1 cellular context compared by ENCODE assay signal in the genomic region with DNA sequence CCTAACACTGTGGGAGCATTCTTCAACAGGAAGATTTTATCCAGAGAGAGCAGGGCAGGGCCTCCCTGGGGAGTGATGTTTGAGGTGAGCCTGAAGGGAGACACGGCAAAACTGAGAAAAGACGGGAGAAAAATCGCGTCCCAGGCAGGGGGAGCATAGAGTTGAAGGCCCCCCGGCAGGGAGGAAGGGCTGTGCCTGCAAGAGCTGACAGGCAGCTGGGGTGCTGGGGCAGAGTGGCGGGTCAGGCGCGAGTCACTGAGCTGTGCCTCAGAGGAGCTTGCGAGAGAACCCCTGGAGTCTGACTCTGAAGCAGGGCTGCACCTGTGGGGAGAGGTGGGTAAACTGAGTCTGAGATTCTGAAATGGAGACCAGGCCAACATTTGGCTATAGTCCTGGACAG.
TF ChIP-seq lines count a peak whose summit lies in the region.

No MANE protein-coding gene starts in this region.

TF ChIP-seq in GM23338, 12 proteins besides CTCF, POLR2A, EP300 and RAD21:
- TF ChIP-seq CREB1 (CRISPR knock-in tag; IDR thresholded peaks at IDR 0.05; ENCODE audit: low read depth) (no peak), NANOG (IDR thresholded peaks at IDR 0.05; ENCODE audit: borderline replicate concordance) (no peak), STAT1 (IDR thresholded peaks at IDR 0.05; ENCODE audit: unreplicated experiment) (no peak), EZH2phosphoT487 (IDR thresholded peaks at IDR 0.05; ENCODE audit: unreplicated experiment) (no peak), EZH2 (IDR thresholded peaks at IDR 0.05; ENCODE audit: low read depth, unreplicated experiment) (no peak), ZNF331 (CRISPR knock-in tag; IDR thresholded peaks at IDR 0.05; ENCODE audit: low read depth) (no peak), POLR2AphosphoS5 (IDR thresholded peaks at IDR 0.05; ENCODE audit: low read depth) (no peak), JUNB (IDR thresholded peaks at IDR 0.05; ENCODE audit: unreplicated experiment) (no peak)
- TF ChIP-seq, protein P1, sequence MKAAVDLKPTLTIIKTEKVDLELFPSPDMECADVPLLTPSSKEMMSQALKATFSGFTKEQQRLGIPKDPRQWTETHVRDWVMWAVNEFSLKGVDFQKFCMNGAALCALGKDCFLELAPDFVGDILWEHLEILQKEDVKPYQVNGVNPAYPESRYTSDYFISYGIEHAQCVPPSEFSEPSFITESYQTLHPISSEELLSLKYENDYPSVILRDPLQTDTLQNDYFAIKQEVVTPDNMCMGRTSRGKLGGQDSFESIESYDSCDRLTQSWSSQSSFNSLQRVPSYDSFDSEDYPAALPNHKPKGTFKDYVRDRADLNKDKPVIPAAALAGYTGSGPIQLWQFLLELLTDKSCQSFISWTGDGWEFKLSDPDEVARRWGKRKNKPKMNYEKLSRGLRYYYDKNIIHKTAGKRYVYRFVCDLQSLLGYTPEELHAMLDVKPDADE (IDR thresholded peaks at IDR 0.05) = no peak
- TF ChIP-seq, protein P2, sequence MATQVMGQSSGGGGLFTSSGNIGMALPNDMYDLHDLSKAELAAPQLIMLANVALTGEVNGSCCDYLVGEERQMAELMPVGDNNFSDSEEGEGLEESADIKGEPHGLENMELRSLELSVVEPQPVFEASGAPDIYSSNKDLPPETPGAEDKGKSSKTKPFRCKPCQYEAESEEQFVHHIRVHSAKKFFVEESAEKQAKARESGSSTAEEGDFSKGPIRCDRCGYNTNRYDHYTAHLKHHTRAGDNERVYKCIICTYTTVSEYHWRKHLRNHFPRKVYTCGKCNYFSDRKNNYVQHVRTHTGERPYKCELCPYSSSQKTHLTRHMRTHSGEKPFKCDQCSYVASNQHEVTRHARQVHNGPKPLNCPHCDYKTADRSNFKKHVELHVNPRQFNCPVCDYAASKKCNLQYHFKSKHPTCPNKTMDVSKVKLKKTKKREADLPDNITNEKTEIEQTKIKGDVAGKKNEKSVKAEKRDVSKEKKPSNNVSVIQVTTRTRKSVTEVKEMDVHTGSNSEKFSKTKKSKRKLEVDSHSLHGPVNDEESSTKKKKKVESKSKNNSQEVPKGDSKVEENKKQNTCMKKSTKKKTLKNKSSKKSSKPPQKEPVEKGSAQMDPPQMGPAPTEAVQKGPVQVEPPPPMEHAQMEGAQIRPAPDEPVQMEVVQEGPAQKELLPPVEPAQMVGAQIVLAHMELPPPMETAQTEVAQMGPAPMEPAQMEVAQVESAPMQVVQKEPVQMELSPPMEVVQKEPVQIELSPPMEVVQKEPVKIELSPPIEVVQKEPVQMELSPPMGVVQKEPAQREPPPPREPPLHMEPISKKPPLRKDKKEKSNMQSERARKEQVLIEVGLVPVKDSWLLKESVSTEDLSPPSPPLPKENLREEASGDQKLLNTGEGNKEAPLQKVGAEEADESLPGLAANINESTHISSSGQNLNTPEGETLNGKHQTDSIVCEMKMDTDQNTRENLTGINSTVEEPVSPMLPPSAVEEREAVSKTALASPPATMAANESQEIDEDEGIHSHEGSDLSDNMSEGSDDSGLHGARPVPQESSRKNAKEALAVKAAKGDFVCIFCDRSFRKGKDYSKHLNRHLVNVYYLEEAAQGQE (IDR thresholded peaks at IDR 0.05; ENCODE audit: unreplicated experiment) = no peak
TF ChIP-seq in GM23338: peak in this region for 0.
